ENCODE assay signal across 18 cellular contexts in genomic region chr13:100234006-100234405, GRCh38.
DNase-seq lines count a peak whose midpoint lies in the region; ATAC-seq and TF ChIP-seq lines count a peak whose summit lies in the region.
"Had no signal": no experiment of that assay in that cellular context is flagged by ENCODE, and none has a peak within 500 bp of the region (broad histone marks: within the 10 kb centered on the region; RNA-seq: fewer than 3 reads in every experiment).

No MANE protein-coding gene starts in this region.

- DNase-seq in GM23338 (ENCODE audit: low spot score) (no peak), NCI-H1105 (lab: John Stamatoyannopoulos, UW) (peak; percentile 24), SK-N-MC (ENCODE audit: low read depth, low spot score) (no peak), islet precursor cell (no peak), tibial artery (no peak)
- DNase-seq: activated CD4-positive, alpha-beta T cell treated with anti-CD3 and anti-CD28 coated beads, Interleukin-2, amount 50 U/mL, for 1 hour; activated T-cell treated with anti-CD3 and anti-CD28 coated beads, Interleukin-2, amount 50 U/mL, for 72 hours; GDM1; heart left ventricle; stimulated activated CD4-positive, alpha-beta T cell treated with anti-CD3 and anti-CD28 coated beads, Interleukin-4, amount 100 ng/mL, for 4 hours had no signal

- peaks cover 3% of the 10 kb centered on the region; the same call in 1 of the 3 replicates for H3K36me3 Mint-ChIP-seq in GM23338 (ENCODE audit: low read depth)
- H3K36me3 Mint-ChIP-seq: stimulated activated effector memory CD8-positive, alpha-beta T cell treated with anti-CD3 and anti-CD28 coated beads, Interleukin-12 subunit alpha, Interleukin-12 subunit beta, amount 100 ng/mL, for 72 hours had no signal

- no peaks in the 10 kb centered on the region for H3K9me3 Mint-ChIP-seq in GM23338
- H3K9me3 Mint-ChIP-seq: activated T-cell treated with anti-CD3 and anti-CD28 coated beads, Interleukin-2, amount 50 U/mL, for 72 hours; CD4-positive, CD25-positive, alpha-beta regulatory T cell; nephron; stimulated activated effector memory CD8-positive, alpha-beta T cell treated with anti-CD3 and anti-CD28 coated beads, Interleukin-12 subunit alpha, Interleukin-12 subunit beta, amount 100 ng/mL, for 72 hours had no signal

- H3K9me3 ChIP-seq in SK-N-MC (ENCODE audit: low read depth, low read length) (peaks cover 4% of the 10 kb centered on the region; the same call in 1 of the 2 replicates), mesodermal cell (ENCODE audit: control insufficient read depth, low read length) (no peaks in the 10 kb centered on the region), tibial artery (no peaks in the 10 kb centered on the region)
- H3K9me3 ChIP-seq: esophagus muscularis mucosa, heart left ventricle had no signal

- TF ChIP-seq CTCF in GM23338 (conservative IDR thresholded peaks at IDR 0.05; ENCODE audit: low read depth in 2 of 2) (no peak), tibial artery (IDR thresholded peaks at IDR 0.05) (no peak)

- H3K27ac Mint-ChIP-seq in GM23338 = peak overlapping the region; percentile 4; the same call in 1 of the 2 replicates
- H3K27ac Mint-ChIP-seq: activated T-cell treated with anti-CD3 and anti-CD28 coated beads, Interleukin-2, amount 50 U/mL, for 72 hours; stimulated activated effector memory CD8-positive, alpha-beta T cell treated with anti-CD3 and anti-CD28 coated beads, Interleukin-12 subunit alpha, Interleukin-12 subunit beta, amount 100 ng/mL, for 72 hours had no signal

- no peaks in the 10 kb centered on the region for H4K20me1 ChIP-seq in GM23338 (replicated peaks; ENCODE audit: insufficient read depth)

- no peaks in the 10 kb centered on the region for H3K27me3 Mint-ChIP-seq in GM23338 (ENCODE audit: insufficient read depth, low read depth, poor library complexity)
- H3K27me3 Mint-ChIP-seq: CD4-positive, CD25-positive, alpha-beta regulatory T cell had no signal

- H3K9ac ChIP-seq in SK-N-MC (ENCODE audit: insufficient read length) = peak overlapping the region; percentile 38

- H3K9me2 ChIP-seq in GM23338 (ENCODE audit: insufficient read depth) = no peaks in the 10 kb centered on the region

- H2AFZ ChIP-seq in GM23338 = no peak overlapping the region

- no peak overlapping the region for H3K27ac ChIP-seq in GM23338 (ENCODE audit: low read depth)
- H3K27ac ChIP-seq in SK-N-MC = peak overlapping the region; percentile 82
- H3K27ac ChIP-seq in mesodermal cell (ENCODE audit: low read depth, low read length, severe bottlenecking) = peak overlapping the region; percentile 54
- H3K27ac ChIP-seq in tibial artery = no peak overlapping the region
- H3K27ac ChIP-seq: esophagus muscularis mucosa, heart left ventricle had no signal

- H3F3A ChIP-seq in GM23338 (replicated peaks; ENCODE audit: low read depth) = no peaks in the 10 kb centered on the region

- H3K4me1 Mint-ChIP-seq in GM23338 = peaks cover 32% of the 10 kb centered on the region
- H3K4me1 Mint-ChIP-seq: stimulated activated effector memory CD8-positive, alpha-beta T cell treated with anti-CD3 and anti-CD28 coated beads, Interleukin-12 subunit alpha, Interleukin-12 subunit beta, amount 100 ng/mL, for 72 hours had no signal

- H3K4me1 ChIP-seq in GM23338 (ENCODE audit: insufficient read depth) (peaks cover 27% of the 10 kb centered on the region), mesodermal cell (ENCODE audit: control insufficient read depth, insufficient read depth, low read length, poor library complexity, severe bottlenecking) (peaks cover 6% of the 10 kb centered on the region), tibial artery (peaks cover 0 to 20% (median 0%) of the 10 kb centered on the region in 4 donors)

- no peak overlapping the region for H3K4me3 Mint-ChIP-seq in GM23338
- H3K4me3 Mint-ChIP-seq: activated T-cell treated with anti-CD3 and anti-CD28 coated beads, Interleukin-2, amount 50 U/mL, for 72 hours; CD4-positive, CD25-positive, alpha-beta regulatory T cell; nephron; stimulated activated effector memory CD8-positive, alpha-beta T cell treated with anti-CD3 and anti-CD28 coated beads, Interleukin-12 subunit alpha, Interleukin-12 subunit beta, amount 100 ng/mL, for 72 hours had no signal

- H3K79me2 ChIP-seq in GM23338 (replicated peaks; ENCODE audit: insufficient read depth) = peaks cover 6% of the 10 kb centered on the region; the same call in 1 of the 2 replicates

- 30 to 38% methylated on average over 2 of the region's 4 CpGs for WGBS in mesodermal cell (ENCODE audit: insufficient coverage in 2 of 2), 2 experiments

- intact Hi-C loops in tibial artery (cut with DNase I; ENCODE audit: low total_unique reads) = loop anchor here (10.0 kb wide), 2 partner anchors 579 to 619 kb away; no protein-coding TSS in a partner anchor

- no peaks in the 10 kb centered on the region for H3K36me3 ChIP-seq in GM23338 (ENCODE audit: insufficient read depth)
- 0 out of 2 replicates have a peak, but pooled peaks cover 3% of the 10 kb centered on the region for H3K36me3 ChIP-seq in SK-N-MC (ENCODE audit: insufficient read depth, low read length)
- H3K36me3 ChIP-seq in mesodermal cell (ENCODE audit: control insufficient read depth, insufficient read depth, low read length) = no peaks in the 10 kb centered on the region
- H3K36me3 ChIP-seq in tibial artery = no peaks in the 10 kb centered on the region
- H3K36me3 ChIP-seq: esophagus muscularis mucosa, heart left ventricle had no signal

- ATAC-seq in GM23338 (no peak), GM19324 (IDR thresholded peaks at IDR 0.05; ENCODE audit: low FRiP score, unreplicated experiment) (no peak), GM21390 (IDR thresholded peaks at IDR 0.05; ENCODE audit: unreplicated experiment) (no peak)
- ATAC-seq: sciatic nerve had no signal

- H3K4me2 ChIP-seq in GM23338 = no peak overlapping the region

- H3K4me3 ChIP-seq in GM23338 (no peak overlapping the region), SK-N-MC (peak overlapping the region; percentile 46), mesodermal cell (ENCODE audit: extremely low read depth, insufficient read depth, low read length, poor library complexity, severe bottlenecking) (no peak overlapping the region), tibial artery (no peak overlapping the region)
- H3K4me3 ChIP-seq: esophagus muscularis mucosa, heart left ventricle had no signal

- H3K27me3 ChIP-seq in GM23338 (ENCODE audit: insufficient read depth) (no peaks in the 10 kb centered on the region), tibial artery (no peaks in the 10 kb centered on the region)
- H3K27me3 ChIP-seq: esophagus muscularis mucosa, heart left ventricle had no signal

TF ChIP-seq in GM23338, 12 proteins besides CTCF, POLR2A, EP300 and RAD21 (continues in another document):
- TF ChIP-seq EZH2phosphoT487 (IDR thresholded peaks at IDR 0.05; ENCODE audit: unreplicated experiment) (no peak), CREB1 (CRISPR knock-in tag; IDR thresholded peaks at IDR 0.05; ENCODE audit: low read depth) (no peak), ETS1 (IDR thresholded peaks at IDR 0.05) (no peak), JUNB (IDR thresholded peaks at IDR 0.05; ENCODE audit: unreplicated experiment) (no peak)

Comparison
In these comparisons a context has a peak if more than half of its experiments do, and no peak if none do; other contexts are left out.
1. H3K27ac ChIP-seq: peak in SK-N-MC (single experiment) and mesodermal cell (single experiment); none in GM23338 (single experiment) and tibial artery (0 of 2).